ENCODE assay signal across 28 cellular contexts in the genomic region with DNA sequence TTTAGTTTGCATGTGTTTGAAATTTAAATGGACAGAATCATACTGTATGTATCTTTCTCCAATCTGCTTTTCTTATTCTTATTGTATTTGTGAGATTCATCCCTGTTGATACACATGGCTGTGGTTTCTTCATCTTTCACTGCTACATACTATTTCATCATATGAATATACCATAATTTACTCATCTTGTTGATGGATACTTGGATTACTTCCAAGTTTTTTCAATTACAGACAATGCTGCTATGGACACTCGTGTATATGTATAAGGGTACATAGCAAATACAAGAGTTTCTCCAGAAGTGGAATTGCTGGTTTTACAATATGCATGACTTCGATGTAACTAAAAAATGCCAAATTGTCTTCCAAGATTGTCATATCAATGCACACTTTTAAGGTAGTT.
"Had no signal": no experiment of that assay in that cellular context is flagged by ENCODE, and none has a peak within 500 bp of the region (broad histone marks: within the 10 kb centered on the region; RNA-seq: fewer than 3 reads in every experiment).

No MANE protein-coding gene starts in this region.

- H3K9me3 Mint-ChIP-seq: activated naive CD8-positive, alpha-beta T cell treated with anti-CD3 and anti-CD28 coated beads for 36 hours; activated T-cell treated with anti-CD3 and anti-CD28 coated beads, Interleukin-2, amount 50 U/mL, for 72 hours; brain; effector memory CD8-positive, alpha-beta T cell; natural killer cell; neural progenitor cell had no signal

- H3K36me3 Mint-ChIP-seq: activated naive CD8-positive, alpha-beta T cell treated with anti-CD3 and anti-CD28 coated beads for 36 hours; brain; natural killer cell; neural progenitor cell had no signal

- H3K27ac Mint-ChIP-seq: activated CD4-positive, alpha-beta T cell treated with anti-CD3 and anti-CD28 coated beads for 36 hours; activated naive CD8-positive, alpha-beta T cell treated with anti-CD3 and anti-CD28 coated beads for 36 hours; activated T-cell treated with anti-CD3 and anti-CD28 coated beads, Interleukin-2, amount 50 U/mL, for 72 hours; brain; effector memory CD8-positive, alpha-beta T cell; natural killer cell; neural progenitor cell had no signal

- DNase-seq: activated CD4-positive, alpha-beta T cell treated with anti-CD3 and anti-CD28 coated beads for 36 hours; activated CD4-positive, CD25-positive, alpha-beta regulatory T cell; activated naive CD4-positive, alpha-beta T cell treated with Interleukin-2 at 50 U/mL for 16 hours; activated naive CD8-positive, alpha-beta T cell treated with anti-CD3 and anti-CD28 coated beads for 36 hours; activated T-cell treated with anti-CD3 and anti-CD28 coated beads for 4 hours; activated T-cell treated with anti-CD3 and anti-CD28 coated beads, Interleukin-2, amount 50 U/mL, for 72 hours; adrenal gland; caudate nucleus; cortex of kidney; effector memory CD8-positive, alpha-beta T cell; foreskin keratinocyte; heart right ventricle; lower lobe of right lung; mesendoderm; natural killer cell; occipital lobe; stimulated activated CD4-positive, alpha-beta T cell treated with anti-CD3 and anti-CD28 coated beads, Interleukin-1b, Interleukin-23, amount 100 ng/mL, for 48 hours; stimulated activated CD4-positive, alpha-beta T cell treated with anti-CD3 and anti-CD28 coated beads, Interleukin-4, amount 100 ng/mL, for 4 hours; stimulated activated CD8-positive, alpha-beta memory T cell treated with anti-CD3 and anti-CD28 coated beads, Interleukin-4, amount 100 ng/mL, for 48 hours; stimulated activated naive CD4-positive, alpha-beta T cell; T-helper 17 cell; T1000 had no signal

- H3K4me3 ChIP-seq: adrenal gland, ascending aorta, heart right ventricle, lower lobe of right lung, neural progenitor cell, right atrium auricular region, smooth muscle cell, tibial nerve had no signal

- ATAC-seq: activated CD4-positive, alpha-beta T cell treated with anti-CD3 and anti-CD28 coated beads for 36 hours; activated T-cell treated with anti-CD3 and anti-CD28 coated beads, Interleukin-2, amount 50 U/mL, for 72 hours; effector memory CD8-positive, alpha-beta T cell; foreskin keratinocyte; heart right ventricle; lower lobe of right lung; natural killer cell; T-helper 17 cell had no signal

- H3K4me3 Mint-ChIP-seq: activated CD4-positive, alpha-beta T cell treated with anti-CD3 and anti-CD28 coated beads for 36 hours; activated naive CD8-positive, alpha-beta T cell treated with anti-CD3 and anti-CD28 coated beads for 36 hours; activated T-cell treated with anti-CD3 and anti-CD28 coated beads, Interleukin-2, amount 50 U/mL, for 72 hours; brain; effector memory CD8-positive, alpha-beta T cell; natural killer cell; neural progenitor cell; T-helper 17 cell had no signal

- H3K4me1 Mint-ChIP-seq: neural progenitor cell, T-helper 17 cell had no signal

- H3K27me3 Mint-ChIP-seq: activated CD4-positive, alpha-beta T cell treated with anti-CD3 and anti-CD28 coated beads for 36 hours; activated naive CD8-positive, alpha-beta T cell treated with anti-CD3 and anti-CD28 coated beads for 36 hours had no signal
